ENCODE assay signal across 14 cellular contexts in the genomic region with DNA sequence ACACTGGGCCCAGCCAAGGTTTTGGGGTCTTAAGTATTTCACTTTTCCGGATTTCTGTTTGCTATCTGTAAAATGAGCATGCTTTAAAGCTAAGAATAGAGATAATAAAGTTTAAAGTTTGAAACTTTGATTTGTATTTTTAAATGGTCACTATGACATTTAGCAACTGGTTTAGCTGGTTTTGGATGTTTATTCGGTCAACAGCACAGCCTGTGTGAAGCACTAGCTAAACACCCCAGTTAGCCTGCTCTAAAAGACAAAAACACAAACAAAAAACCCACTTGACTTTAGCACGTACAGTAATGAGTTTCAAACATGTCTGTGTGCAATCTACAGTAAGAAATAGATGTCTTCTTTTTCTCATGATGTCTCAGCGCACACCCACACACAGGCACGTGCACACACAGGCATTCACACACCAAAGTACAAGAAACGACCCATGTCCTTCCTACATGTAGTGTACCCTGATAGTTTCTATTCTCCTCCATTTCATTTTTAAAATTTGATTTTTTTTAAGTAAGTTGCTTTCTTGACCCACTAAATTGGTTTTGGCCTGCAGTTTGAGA. TPM values are rescaled to one million over a fixed set of nuclear protein-coding genes. Genes with fewer than 3 reads are reported as not detected.
DNase-seq lines count a peak whose midpoint lies in the region; ATAC-seq and TF ChIP-seq lines count a peak whose summit lies in the region.
"Had no signal": no experiment of that assay in that cellular context is flagged by ENCODE, and none has a peak within 500 bp of the region (broad histone marks: within the 10 kb centered on the region; RNA-seq: fewer than 3 reads in every experiment).

No MANE protein-coding gene starts in this region.

- peak; percentile 60 to 72 for ATAC-seq in lower lobe of right lung
- no peak for ATAC-seq in HG03521 (IDR thresholded peaks at IDR 0.05; ENCODE audit: unreplicated experiment)
- ATAC-seq in HG03095 (IDR thresholded peaks at IDR 0.05; ENCODE audit: unreplicated experiment): no peak
- ATAC-seq: stimulated activated naive CD8-positive, alpha-beta T cell treated with anti-CD3 and anti-CD28 coated beads, Interleukin-15, Interleukin-2, amounts not matched to agents 100 U/mL and 50 U/mL, for 24 hours had no signal

- H3K27ac ChIP-seq in breast epithelium (peak overlapping the region; percentile 45 to 55), mammary epithelial cell (ENCODE audit: insufficient read depth, low read depth, low read length) (no peak overlapping the region), lower lobe of right lung (no peak overlapping the region), vagina (peak overlapping the region; percentile 33)
- H3K27ac ChIP-seq: SJCRH30 had no signal

- no peak for TF ChIP-seq POLR2A in breast epithelium (IDR thresholded peaks at IDR 0.05)
- TF ChIP-seq POLR2A in vagina (IDR thresholded peaks at IDR 0.05): no peak

- H3K79me2 ChIP-seq in mammary epithelial cell (ENCODE audit: insufficient read depth, low read length): no peaks in the 10 kb centered on the region

- H3K4me1 ChIP-seq in breast epithelium (peaks cover 4 to 12% of the 10 kb centered on the region in 2 donors), mammary epithelial cell (ENCODE audit: insufficient read depth, low read length) (peaks cover 14% of the 10 kb centered on the region), lower lobe of right lung (peaks cover 23% of the 10 kb centered on the region), vagina (peaks cover 32% of the 10 kb centered on the region)
- H3K4me1 ChIP-seq: BE2C, SJCRH30 had no signal

- dilution Hi-C loops in mammary epithelial cell (cut with HindIII; ENCODE audit: low sequenced_read_pairs): loop anchor here (25.0 kb wide), 2 partner anchors 128 to 478 kb away; partner anchors contain the start of genes APIP and PDHX

- H3K4me3 ChIP-seq in breast epithelium (no peak overlapping the region), mammary epithelial cell (replicated peaks in 1 of 3; ENCODE audit: insufficient read depth in 1 of 3, low read depth in 2 of 3, low read length in 3 of 3) (no peak overlapping the region), lower lobe of right lung (no peak overlapping the region), vagina (no peak overlapping the region)
- H3K4me3 ChIP-seq: SJCRH30 had no signal

- H4K20me1 ChIP-seq in mammary epithelial cell (ENCODE audit: insufficient read depth, low read length): no peaks in the 10 kb centered on the region

- TF ChIP-seq CTCF in breast epithelium (IDR thresholded peaks at IDR 0.05) (no peak), mammary epithelial cell (conservative IDR thresholded peaks at IDR 0.05 in 1 of 2, IDR thresholded peaks at IDR 0.05 in 1 of 2; ENCODE audit: extremely low read depth in 1 of 2, insufficient read depth in 1 of 2, low read depth in 1 of 2, low read length in 2 of 2) (no peak), lower lobe of right lung (IDR thresholded peaks at IDR 0.05) (no peak), vagina (IDR thresholded peaks at IDR 0.05) (no peak)

- 73% methylated on average over 6 of the region's 6 CpGs for WGBS in mammary epithelial cell (ENCODE audit: low coverage, missing lambda C conversion rate)

- BruUV-seq in mammary epithelial cell (replicated peaks; lab: Mats Ljungman, UMichigan): no TSS peak

- no peaks in the 10 kb centered on the region for H3K9me3 ChIP-seq in breast epithelium
- no peaks in the 10 kb centered on the region for H3K9me3 ChIP-seq in mammary epithelial cell (replicated peaks; ENCODE audit: insufficient read depth, low read length)
- no peaks in the 10 kb centered on the region for H3K9me3 ChIP-seq in lower lobe of right lung
- H3K9me3 ChIP-seq in vagina: no peaks in the 10 kb centered on the region
- H3K9me3 ChIP-seq: BE2C, SJCRH30 had no signal

- H3K9ac ChIP-seq in mammary epithelial cell (ENCODE audit: insufficient read depth, low read length): no peak overlapping the region

- CTCF ChIA-PET in mammary epithelial cell (lab: Charles Lee; ENCODE audit: low non-redundant PET): no interaction called here

- H3K36me3 ChIP-seq in breast epithelium (no peaks in the 10 kb centered on the region), mammary epithelial cell (ENCODE audit: insufficient read depth, low read length) (no peaks in the 10 kb centered on the region), lower lobe of right lung (no peaks in the 10 kb centered on the region), vagina (no peaks in the 10 kb centered on the region)
- H3K36me3 ChIP-seq: BE2C, SJCRH30 had no signal

- in situ Hi-C loops in mammary epithelial cell (cut with MboI; ENCODE audit: low sequenced_read_pairs in 2 of 2): loop anchor here (10.0 to 25.0 kb wide), 2 partner anchors 453 to 455 kb away; no protein-coding TSS in a partner anchor

- H3K27me3 ChIP-seq in breast epithelium (no peaks in the 10 kb centered on the region), mammary epithelial cell (ENCODE audit: insufficient read depth, low read length) (no peaks in the 10 kb centered on the region), lower lobe of right lung (ENCODE audit: low read depth) (no peaks in the 10 kb centered on the region), vagina (no peaks in the 10 kb centered on the region)
- H3K27me3 ChIP-seq: BE2C, SJCRH30 had no signal

- intact Hi-C loops in breast epithelium (cut with DNase I; ENCODE audit: low total_unique reads): no loop called here
- intact Hi-C loops in mammary epithelial cell (cut with micrococcal nuclease): loop anchor here (5.0 to 10.0 kb wide), 5 partner anchors 83 to 878 kb away; partner anchors contain the start of gene ELF5
- intact Hi-C loops in lower lobe of right lung (cut with DNase I): loop anchor here (5.0 kb wide), 1 partner anchor 463 kb away; no protein-coding TSS in a partner anchor
- intact Hi-C loops in vagina (cut with DNase I): loop anchor here (5.0 to 10.0 kb wide), 2 partner anchors 395 to 463 kb away; no protein-coding TSS in a partner anchor

- DNase-seq in breast epithelium (ENCODE audit: low spot score in 2 of 2) (no peak), mammary epithelial cell (no peak), NCI-H748 treated with DMSO at 0.1 percent for 48 hours (lab: John Stamatoyannopoulos, UW) (peak; percentile 66), lower lobe of right lung (no peak), vagina (ENCODE audit: extremely low spot score in 2 of 2) (peak in 1 of 2 donors; percentile 5), cortex of kidney (lab: John Stamatoyannopoulos, UW) (no peak)
- DNase-seq: BE2C; HFFc6; NCI-H526; nucleus accumbens; SJCRH30; stimulated activated naive CD8-positive, alpha-beta T cell treated with anti-CD3 and anti-CD28 coated beads, Interleukin-15, Interleukin-2, amounts not matched to agents 100 U/mL and 50 U/mL, for 24 hours had no signal

- H2AFZ ChIP-seq in mammary epithelial cell (ENCODE audit: low read depth, low read length): no peak overlapping the region

- H3K4me2 ChIP-seq in mammary epithelial cell (ENCODE audit: insufficient read depth, low read depth, low read length): no peak overlapping the region

RNA-seq across cellular contexts. Expression of gene SLC1A2, which starts 29.4 kb away (rescaled TPM):
- total RNA-seq in breast epithelium (10 to 100 TPM in 2 of 3 donors, under 1 TPM in 1; 0.32 to 23.7 (median 10.5) TPM), mammary epithelial cell (1 to 10 TPM in 1 of 2 donors, under 1 TPM in 1; 0.09 to 2.7 TPM), lower lobe of right lung (3.4 TPM), vagina (4.7 TPM)
- not detected for polyA plus RNA-seq in mammary epithelial cell
- polyA minus RNA-seq in mammary epithelial cell: 0.05 TPM
- total RNA-seq: SJCRH30 had no signal

Comparison
In these comparisons a context has a peak if more than half of its experiments do, and no peak if none do; other contexts are left out.
1. H3K27ac ChIP-seq: peak in breast epithelium (2 of 2) and vagina (single experiment); none in mammary epithelial cell (single experiment) and lower lobe of right lung (single experiment).
2. ATAC-seq: peak in lower lobe of right lung (2 of 2); none in HG03521 (single experiment) and HG03095 (single experiment).